Comparison of ENCODE assay signal across 16 cellular contexts in the genomic region with DNA sequence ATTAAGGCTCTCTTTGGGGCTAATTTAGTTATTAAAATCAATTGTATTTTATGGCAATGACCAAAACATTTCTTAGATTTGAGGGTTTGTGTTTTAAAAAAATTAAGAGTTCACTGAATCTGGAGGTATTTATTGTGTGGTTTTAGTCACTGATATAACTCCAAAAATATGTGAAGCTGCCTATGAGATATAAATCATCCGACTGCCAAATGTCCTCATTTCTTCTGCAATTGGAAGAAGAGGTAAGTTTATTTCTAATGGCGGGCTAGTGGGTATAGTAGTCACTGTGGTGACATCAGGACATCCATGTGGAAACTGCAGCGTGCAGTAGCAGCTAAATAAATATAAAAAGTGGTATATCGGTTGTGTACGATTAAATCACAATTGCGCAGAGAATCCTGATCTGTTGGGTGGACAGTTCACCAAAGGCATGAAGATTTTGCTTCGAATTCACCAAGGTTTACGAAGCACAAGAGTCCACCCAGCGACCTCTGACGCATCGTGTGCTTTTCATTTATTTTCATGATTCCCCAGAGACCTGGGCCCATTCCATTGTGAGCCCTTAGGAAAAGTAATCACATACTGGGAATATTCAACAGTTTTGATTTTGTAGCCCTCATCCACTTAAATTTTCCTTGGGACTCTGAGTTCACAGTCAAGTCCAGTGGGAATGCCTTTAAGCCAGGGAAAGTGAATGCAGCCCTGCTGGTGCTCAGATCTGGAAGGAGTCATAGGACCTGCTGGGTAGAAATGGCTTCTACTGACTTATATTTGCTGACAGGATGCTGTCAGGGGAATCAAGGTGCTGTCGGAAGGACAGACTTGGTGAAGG.
DNase-seq lines count a peak whose midpoint lies in the region; ATAC-seq, FAIRE-seq and TF ChIP-seq lines count a peak whose summit lies in the region.
"Had no signal": no experiment of that assay in that cellular context is flagged by ENCODE, and none has a peak within 500 bp of the region (broad histone marks: within the 10 kb centered on the region; RNA-seq: fewer than 3 reads in every experiment).

No MANE protein-coding gene starts in this region.

- H3K9me3 ChIP-seq in PC-9 (ENCODE audit: insufficient read depth, low read depth): no peaks in the 10 kb centered on the region

- peaks cover 15% of the 10 kb centered on the region for H3K4me1 ChIP-seq in PC-9 (replicated peaks; ENCODE audit: insufficient read depth)

- FAIRE-seq in GM12891 (lab: Jason Lieb, UNC): no peak
- FAIRE-seq: colon had no signal

- BruUV-seq in PC-9 (replicated peaks; lab: Mats Ljungman, UMichigan): no TSS peak

- TF ChIP-seq CTCF in PC-9 (conservative IDR thresholded peaks at IDR 0.05): no peak

- peak; percentile 73 for DNase-seq in EH (ENCODE audit: low read depth)
- peak in 1 of 2 experiments; percentile 37 for DNase-seq in PC-9
- peak; percentile 18 for DNase-seq in fibroblast of gingiva (ENCODE audit: low read depth)
- peak; percentile 1 for DNase-seq in skeletal muscle cell (ENCODE audit: low read depth)
- DNase-seq in activated CD8-positive, alpha-beta memory T cell treated with anti-CD3 and anti-CD28 coated beads, Interleukin-2, amount 50 U/mL, for 4 hours: no peak
- no peak for DNase-seq in caudate nucleus (lab: John Stamatoyannopoulos, UW)
- no peak for DNase-seq in GM12891 (ENCODE audit: insufficient read length, low spot score)
- DNase-seq: activated CD8-positive, alpha-beta T cell treated with anti-CD3 and anti-CD28 coated beads, Interleukin-2, amount 10 ng/mL, durations not matched to agents 7 days and 5 days; immature natural killer cell; KG1; mammary epithelial cell had no signal

- H3K27ac ChIP-seq in PC-9: no peak overlapping the region
- H3K27ac ChIP-seq in caudate nucleus (ENCODE audit: low read depth, low read length): no peak overlapping the region
- H3K27ac ChIP-seq: C4-2B had no signal

- H4K20me1 ChIP-seq in PC-9 (ENCODE audit: insufficient read depth): no peaks in the 10 kb centered on the region

- no peaks in the 10 kb centered on the region for H3K36me3 ChIP-seq in PC-9 (ENCODE audit: low read depth)

- H3F3A ChIP-seq in PC-9 (ENCODE audit: insufficient read depth, low read depth): no peaks in the 10 kb centered on the region

- H3K4me3 ChIP-seq in PC-9 (no peak overlapping the region), skeletal muscle cell (ENCODE audit: low read depth, low read length) (no peak overlapping the region)

- no peaks in the 10 kb centered on the region for H3K79me2 ChIP-seq in PC-9 (ENCODE audit: low read depth)

- H3K27me3 ChIP-seq in PC-9 (ENCODE audit: insufficient read depth, low read depth): no peaks in the 10 kb centered on the region

- H3K4me2 ChIP-seq in PC-9: peak overlapping the region; percentile 37; the same call in 1 of the 2 replicates

- CTCF ChIA-PET in PC-9 (lab: Charles Lee): no interaction called here

- intact Hi-C loops in PC-9 (cut with micrococcal nuclease; ENCODE audit: unreplicated experiment): no loop called here

- no peak overlapping the region for H2AFZ ChIP-seq in PC-9

- H3K9me2 ChIP-seq in PC-9 (ENCODE audit: insufficient read depth): no peaks in the 10 kb centered on the region

- ATAC-seq in GM18868 (IDR thresholded peaks at IDR 0.05; ENCODE audit: unreplicated experiment): no peak
- ATAC-seq: activated CD8-positive, alpha-beta T cell treated with anti-CD3 and anti-CD28 coated beads, Interleukin-2, amount 10 ng/mL, durations not matched to agents 7 days and 5 days; activated T-helper 17 cell treated with anti-CD3 and anti-CD28 coated beads, Interleukin-2, amount 50 U/mL, for 72 hours; WTC11 had no signal

- no peak for TF ChIP-seq POLR2A in GM12891 (IDR thresholded peaks at IDR 0.05; ENCODE audit: low read depth, low read length)

- POLR2A ChIA-PET in PC-9 (lab: Charles Lee; ENCODE audit: unreplicated experiment): interaction anchor here (0.7 kb wide), 1 partner anchor 35 kb away, joined by 5 read pairs; no protein-coding TSS in a partner anchor

TF ChIP-seq in GM12891, 5 proteins besides CTCF, POLR2A, EP300 and RAD21:
- TF ChIP-seq POLR2AphosphoS5 (IDR thresholded peaks at IDR 0.05; ENCODE audit: low read depth, low read length): no peak
- TF ChIP-seq SPI1 (IDR thresholded peaks at IDR 0.05; ENCODE audit: low read depth, low read length): no peak
- TF ChIP-seq TAF1 (IDR thresholded peaks at IDR 0.05; ENCODE audit: low read depth, low read length): no peak

Comparison
In these comparisons a context has a peak if more than half of its experiments do, and no peak if none do; other contexts are left out.
1. DNase-seq: peak in EH (single experiment), fibroblast of gingiva (single experiment) and skeletal muscle cell (single experiment); none in activated CD8-positive, alpha-beta memory T cell treated with anti-CD3 and anti-CD28 coated beads, Interleukin-2, amount 50 U/mL, for 4 hours (single experiment), caudate nucleus (0 of 61) and GM12891 (single experiment).